ENCODE assay signal across 15 cellular contexts in genomic region chr2:11387100-11387390, GRCh38. TPM values are rescaled to one million over a fixed set of nuclear protein-coding genes. Genes with fewer than 3 reads are reported as not detected.
DNase-seq lines count a peak whose midpoint lies in the region; ATAC-seq and TF ChIP-seq lines count a peak whose summit lies in the region.
"Had no signal": no experiment of that assay in that cellular context is flagged by ENCODE, and none has a peak within 500 bp of the region (broad histone marks: within the 10 kb centered on the region; RNA-seq: fewer than 3 reads in every experiment).

No MANE protein-coding gene starts in this region.

- no peak for ATAC-seq in GM21723 (IDR thresholded peaks at IDR 0.05; ENCODE audit: unreplicated experiment)
- no peak for ATAC-seq in naive thymus-derived CD8-positive, alpha-beta T cell
- no peak for ATAC-seq in HG03378 (IDR thresholded peaks at IDR 0.05; ENCODE audit: unreplicated experiment)

- H3K27ac ChIP-seq in VCaP, result peak overlapping the region; percentile 70

- no peak overlapping the region for H3K4me3 Mint-ChIP-seq in HFFc6
- no peak overlapping the region for H3K4me3 Mint-ChIP-seq in naive thymus-derived CD8-positive, alpha-beta T cell
- H3K4me3 Mint-ChIP-seq: activated CD4-positive, alpha-beta memory T cell treated with anti-CD3 and anti-CD28 coated beads for 36 hours; activated T-helper 1 cell treated with anti-CD3 and anti-CD28 coated beads, Interleukin-12 subunit alpha, Interleukin-12 subunit beta, Interleukin-2, Interleukin-4 antibody, amounts not matched to agents 30 ng/mL and 10 ng/mL and 1 ng/mL, durations not matched to agents 14 hours and 24 hours and 36 hours; immature natural killer cell; type B pancreatic cell had no signal

- H3K4me1 Mint-ChIP-seq in HFFc6 (ENCODE audit: low read depth), result peaks cover 43% of the 10 kb centered on the region
- H3K4me1 Mint-ChIP-seq in naive thymus-derived CD8-positive, alpha-beta T cell, result no peaks in the 10 kb centered on the region
- H3K4me1 Mint-ChIP-seq: immature natural killer cell had no signal

- POLR2A ChIA-PET in naive thymus-derived CD8-positive, alpha-beta T cell (lab: Charles Lee), result no interaction called here

- DNase-seq in A172 (ENCODE audit: low spot score) (peak; percentile 32), HFFc6 (peak; percentile 28), left kidney (ENCODE audit: low read depth, low spot score) (peak; percentile 41)
- no peak for DNase-seq in naive thymus-derived CD8-positive, alpha-beta T cell
- DNase-seq in stimulated activated naive CD4-positive, alpha-beta T cell treated with Interleukin-2 at 50 U/mL for 16 hours (lab: John Stamatoyannopoulos, UW), result no peak
- DNase-seq: ACHN; activated CD4-positive, alpha-beta memory T cell treated with anti-CD3 and anti-CD28 coated beads for 36 hours; cerebellar nuclear complex; immature natural killer cell; NCI-H446 treated with DMSO at 0.1 percent for 48 hours had no signal

- no peaks in the 10 kb centered on the region; the same call in 1 of the 2 replicates for H3K27me3 Mint-ChIP-seq in HFFc6 (ENCODE audit: insufficient read depth)
- peaks cover 0 to 3% (median 0%) of the 10 kb centered on the region in 5 donors for H3K27me3 Mint-ChIP-seq in naive thymus-derived CD8-positive, alpha-beta T cell
- H3K27me3 Mint-ChIP-seq: type B pancreatic cell had no signal

- TF ChIP-seq CTCF in HFFc6 (IDR thresholded peaks at IDR 0.05) (no peak), VCaP (conservative IDR thresholded peaks at IDR 0.05) (no peak)

- no peaks in the 10 kb centered on the region for H3K9me3 Mint-ChIP-seq in HFFc6
- H3K9me3 Mint-ChIP-seq in naive thymus-derived CD8-positive, alpha-beta T cell, result no peaks in the 10 kb centered on the region
- H3K9me3 Mint-ChIP-seq: activated CD4-positive, alpha-beta memory T cell treated with anti-CD3 and anti-CD28 coated beads for 36 hours; activated T-helper 1 cell treated with anti-CD3 and anti-CD28 coated beads, Interleukin-12 subunit alpha, Interleukin-12 subunit beta, Interleukin-2, Interleukin-4 antibody, amounts not matched to agents 30 ng/mL and 10 ng/mL and 1 ng/mL, durations not matched to agents 14 hours and 24 hours and 36 hours; immature natural killer cell; type B pancreatic cell had no signal

- H3K36me3 Mint-ChIP-seq in HFFc6 (ENCODE audit: low read depth), result no peaks in the 10 kb centered on the region
- H3K36me3 Mint-ChIP-seq in naive thymus-derived CD8-positive, alpha-beta T cell, result no peaks in the 10 kb centered on the region
- H3K36me3 Mint-ChIP-seq: activated CD4-positive, alpha-beta memory T cell treated with anti-CD3 and anti-CD28 coated beads for 36 hours; immature natural killer cell; type B pancreatic cell had no signal

- no peak overlapping the region for H3K27ac Mint-ChIP-seq in HFFc6
- H3K27ac Mint-ChIP-seq in naive thymus-derived CD8-positive, alpha-beta T cell, result no peak overlapping the region
- H3K27ac Mint-ChIP-seq: activated CD4-positive, alpha-beta memory T cell treated with anti-CD3 and anti-CD28 coated beads for 36 hours; activated T-helper 1 cell treated with anti-CD3 and anti-CD28 coated beads, Interleukin-12 subunit alpha, Interleukin-12 subunit beta, Interleukin-2, Interleukin-4 antibody, amounts not matched to agents 30 ng/mL and 10 ng/mL and 1 ng/mL, durations not matched to agents 14 hours and 24 hours and 36 hours; immature natural killer cell had no signal

RNA-seq across cellular contexts. Expression of gene ROCK2, which starts 42.6 kb away (rescaled TPM):
- 37.8 and 44.6 TPM in 2 replicates for total RNA-seq in A172 (2014; rRNA removed; shearing (Covaris generic))
- total RNA-seq in HFFc6 (2021; fragmentation: NEBNext Ultra II Directional; extraction: Animal tissue kit (Norgen Biotek cat#: 25700)), result 10 to 100 TPM; 41.6 to 54.3 (median 51.7) TPM
- 10 to 100 TPM; 19.3 to 23.9 TPM for total RNA-seq in naive thymus-derived CD8-positive, alpha-beta T cell
- polyA plus RNA-seq in naive thymus-derived CD8-positive, alpha-beta T cell, result 1 to 10 TPM; 6.1 to 7.6 (median 7.1) TPM

Comparison
In these comparisons a context has a peak if more than half of its experiments do, and no peak if none do; other contexts are left out.
1. DNase-seq: peak in A172 (single experiment), HFFc6 (single experiment) and left kidney (single experiment); none in naive thymus-derived CD8-positive, alpha-beta T cell (0 of 10) and stimulated activated naive CD4-positive, alpha-beta T cell treated with Interleukin-2 at 50 U/mL for 16 hours (single experiment).